14 cellular contexts compared by ENCODE assay signal in genomic region chr20:33825340-33826269, GRCh38. TPM values are rescaled to one million over a fixed set of nuclear protein-coding genes. Genes with fewer than 3 reads are reported as not detected.
DNase-seq lines count a peak whose midpoint lies in the region; ATAC-seq and TF ChIP-seq lines count a peak whose summit lies in the region.
"Had no signal": no experiment of that assay in that cellular context is flagged by ENCODE, and none has a peak within 500 bp of the region (broad histone marks: within the 10 kb centered on the region; RNA-seq: fewer than 3 reads in every experiment).

No MANE protein-coding gene starts in this region.

- peak overlapping the region; percentile 40 to 74 for H3K27ac ChIP-seq in thoracic aorta
- H3K27ac ChIP-seq: uterus had no signal

- DNase-seq in activated naive CD4-positive, alpha-beta T cell treated with anti-CD3 and anti-CD28 coated beads for 36 hours: no peak
- DNase-seq in memory B cell (ENCODE audit: low spot score in 2 of 2): no peak
- no peak for DNase-seq in thoracic aorta (ENCODE audit: low spot score)
- DNase-seq in DMS153 treated with DMSO at 0.1 percent for 48 hours (lab: John Stamatoyannopoulos, UW; ENCODE audit: unreplicated experiment): no peak
- DNase-seq in stimulated activated naive CD8-positive, alpha-beta T cell treated with anti-CD3 and anti-CD28 coated beads, Interleukin-15, amount 100 ng/mL, for 72 hours: no peak
- DNase-seq: ACHN; gastrocnemius medialis; NCI-H1417 treated with DMSO at 0.1 percent for 48 hours; SIG-M5; stimulated activated CD4-positive, alpha-beta T cell treated with anti-CD3 and anti-CD28 coated beads, Interleukin-15, amount 100 ng/mL, for 24 hours; uterus had no signal

- intact Hi-C loops in activated naive CD4-positive, alpha-beta T cell treated with anti-CD3 and anti-CD28 coated beads for 36 hours (cut with micrococcal nuclease): no loop called here

- H3K27ac Mint-ChIP-seq in activated naive CD4-positive, alpha-beta T cell treated with anti-CD3 and anti-CD28 coated beads, Interleukin-2, amount 50 U/mL, for 24 hours: peak overlapping the region; percentile 84
- no peak overlapping the region for H3K27ac Mint-ChIP-seq in activated naive CD4-positive, alpha-beta T cell treated with anti-CD3 and anti-CD28 coated beads for 36 hours
- peak overlapping the region; percentile 44 for H3K27ac Mint-ChIP-seq in activated T-helper 17 cell treated with anti-CD3 and anti-CD28 coated beads, Interleukin-2, amount 50 U/mL, for 72 hours
- peak overlapping the region; percentile 77 for H3K27ac Mint-ChIP-seq in memory B cell
- H3K27ac Mint-ChIP-seq in stimulated activated naive CD8-positive, alpha-beta T cell treated with anti-CD3 and anti-CD28 coated beads, Interleukin-15, amount 100 ng/mL, for 72 hours: peak overlapping the region in 1 of 2 donors; percentile 75

- H3K9me3 Mint-ChIP-seq in activated naive CD4-positive, alpha-beta T cell treated with anti-CD3 and anti-CD28 coated beads, Interleukin-2, amount 50 U/mL, for 24 hours: no peaks in the 10 kb centered on the region
- no peaks in the 10 kb centered on the region for H3K9me3 Mint-ChIP-seq in activated naive CD4-positive, alpha-beta T cell treated with anti-CD3 and anti-CD28 coated beads for 36 hours
- no peaks in the 10 kb centered on the region for H3K9me3 Mint-ChIP-seq in activated T-helper 17 cell treated with anti-CD3 and anti-CD28 coated beads, Interleukin-2, amount 50 U/mL, for 72 hours
- H3K9me3 Mint-ChIP-seq in memory B cell: no peaks in the 10 kb centered on the region
- no peaks in the 10 kb centered on the region for H3K9me3 Mint-ChIP-seq in stimulated activated naive CD8-positive, alpha-beta T cell treated with anti-CD3 and anti-CD28 coated beads, Interleukin-15, amount 100 ng/mL, for 72 hours

- H3K9me3 ChIP-seq in thoracic aorta: no peaks in the 10 kb centered on the region
- H3K9me3 ChIP-seq: gastrocnemius medialis, uterus had no signal

- TF ChIP-seq CTCF in thoracic aorta (IDR thresholded peaks at IDR 0.05): no peak

- no peaks in the 10 kb centered on the region for H3K27me3 ChIP-seq in thoracic aorta (replicated peaks; ENCODE audit: insufficient read depth)
- H3K27me3 ChIP-seq: gastrocnemius medialis, uterus had no signal

- peaks cover 46 to 64% of the 10 kb centered on the region in 2 donors for H3K4me1 ChIP-seq in thoracic aorta (ENCODE audit: control insufficient read depth in 1 of 2, low read depth in 2 of 2)

- no peaks in the 10 kb centered on the region for H3K36me3 ChIP-seq in thoracic aorta
- H3K36me3 ChIP-seq: gastrocnemius medialis, uterus had no signal

- H3K36me3 Mint-ChIP-seq in activated naive CD4-positive, alpha-beta T cell treated with anti-CD3 and anti-CD28 coated beads, Interleukin-2, amount 50 U/mL, for 24 hours: peaks cover 1% of the 10 kb centered on the region
- no peaks in the 10 kb centered on the region for H3K36me3 Mint-ChIP-seq in activated naive CD4-positive, alpha-beta T cell treated with anti-CD3 and anti-CD28 coated beads for 36 hours (ENCODE audit: low read depth)
- H3K36me3 Mint-ChIP-seq in activated T-helper 17 cell treated with anti-CD3 and anti-CD28 coated beads, Interleukin-2, amount 50 U/mL, for 72 hours (ENCODE audit: low read depth): peaks cover 49% of the 10 kb centered on the region
- H3K36me3 Mint-ChIP-seq in memory B cell: peaks cover 15% of the 10 kb centered on the region

- H3K4me3 Mint-ChIP-seq in activated naive CD4-positive, alpha-beta T cell treated with anti-CD3 and anti-CD28 coated beads, Interleukin-2, amount 50 U/mL, for 24 hours: no peak overlapping the region
- no peak overlapping the region for H3K4me3 Mint-ChIP-seq in activated naive CD4-positive, alpha-beta T cell treated with anti-CD3 and anti-CD28 coated beads for 36 hours
- H3K4me3 Mint-ChIP-seq in activated T-helper 17 cell treated with anti-CD3 and anti-CD28 coated beads, Interleukin-2, amount 50 U/mL, for 72 hours: no peak overlapping the region
- H3K4me3 Mint-ChIP-seq in memory B cell: no peak overlapping the region
- H3K4me3 Mint-ChIP-seq in stimulated activated naive CD8-positive, alpha-beta T cell treated with anti-CD3 and anti-CD28 coated beads, Interleukin-15, amount 100 ng/mL, for 72 hours: no peak overlapping the region

- CTCF ChIA-PET in activated naive CD4-positive, alpha-beta T cell treated with anti-CD3 and anti-CD28 coated beads for 36 hours (lab: Charles Lee): interaction anchor here (1.2 to 2.2 kb wide), 2 partner anchors 33 to 90 kb away, joined by 3 to 7 read pairs; no protein-coding TSS in a partner anchor

- peaks cover 74% of the 10 kb centered on the region for H3K4me1 Mint-ChIP-seq in activated naive CD4-positive, alpha-beta T cell treated with anti-CD3 and anti-CD28 coated beads, Interleukin-2, amount 50 U/mL, for 24 hours
- peaks cover 72% of the 10 kb centered on the region for H3K4me1 Mint-ChIP-seq in activated naive CD4-positive, alpha-beta T cell treated with anti-CD3 and anti-CD28 coated beads for 36 hours (ENCODE audit: low read depth)
- peaks cover 58% of the 10 kb centered on the region for H3K4me1 Mint-ChIP-seq in activated T-helper 17 cell treated with anti-CD3 and anti-CD28 coated beads, Interleukin-2, amount 50 U/mL, for 72 hours
- H3K4me1 Mint-ChIP-seq in memory B cell: peaks cover 45% of the 10 kb centered on the region
- H3K4me1 Mint-ChIP-seq in stimulated activated naive CD8-positive, alpha-beta T cell treated with anti-CD3 and anti-CD28 coated beads, Interleukin-15, amount 100 ng/mL, for 72 hours: peaks cover 77% of the 10 kb centered on the region

- H3K4me3 ChIP-seq in thoracic aorta: no peak overlapping the region
- H3K4me3 ChIP-seq: gastrocnemius medialis, uterus had no signal

- no peaks in the 10 kb centered on the region for H3K27me3 Mint-ChIP-seq in activated naive CD4-positive, alpha-beta T cell treated with anti-CD3 and anti-CD28 coated beads, Interleukin-2, amount 50 U/mL, for 24 hours
- no peaks in the 10 kb centered on the region for H3K27me3 Mint-ChIP-seq in activated naive CD4-positive, alpha-beta T cell treated with anti-CD3 and anti-CD28 coated beads for 36 hours (ENCODE audit: low read depth)
- no peaks in the 10 kb centered on the region for H3K27me3 Mint-ChIP-seq in activated T-helper 17 cell treated with anti-CD3 and anti-CD28 coated beads, Interleukin-2, amount 50 U/mL, for 72 hours
- no peaks in the 10 kb centered on the region for H3K27me3 Mint-ChIP-seq in memory B cell
- H3K27me3 Mint-ChIP-seq in stimulated activated naive CD8-positive, alpha-beta T cell treated with anti-CD3 and anti-CD28 coated beads, Interleukin-15, amount 100 ng/mL, for 72 hours: no peaks in the 10 kb centered on the region

- peak; percentile 28 for ATAC-seq in activated T-helper 17 cell treated with anti-CD3 and anti-CD28 coated beads, Interleukin-2, amount 50 U/mL, for 72 hours (replicated peaks)
- no peak for ATAC-seq in memory B cell (ENCODE audit: low read depth)
- ATAC-seq in thoracic aorta (ENCODE audit: insufficient number of reproducible peaks, low FRiP score, low read depth): no peak
- no peak for ATAC-seq in HG02678 (IDR thresholded peaks at IDR 0.05; ENCODE audit: unreplicated experiment)
- no peak for ATAC-seq in stimulated activated naive CD8-positive, alpha-beta T cell treated with anti-CD3 and anti-CD28 coated beads, Interleukin-15, amount 100 ng/mL, for 72 hours
- ATAC-seq: gastrocnemius medialis had no signal

RNA-seq across cellular contexts. Expression of gene CHMP4B, which starts 14.5 kb away (rescaled TPM):
- 10 to 100 TPM; 68.9 to 69.7 TPM for total RNA-seq in activated naive CD4-positive, alpha-beta T cell treated with anti-CD3 and anti-CD28 coated beads for 36 hours
- 10 to 100 TPM; 57.6 to 63.5 TPM for total RNA-seq in activated T-helper 17 cell treated with anti-CD3 and anti-CD28 coated beads, Interleukin-2, amount 50 U/mL, for 72 hours
- 100 to 1,000 TPM in 1 of 2 donors, 10 to 100 TPM in 1; 69.5 to 104 TPM for total RNA-seq in thoracic aorta
